Comparison of ENCODE assay signal across 9 cellular contexts in the genomic region with DNA sequence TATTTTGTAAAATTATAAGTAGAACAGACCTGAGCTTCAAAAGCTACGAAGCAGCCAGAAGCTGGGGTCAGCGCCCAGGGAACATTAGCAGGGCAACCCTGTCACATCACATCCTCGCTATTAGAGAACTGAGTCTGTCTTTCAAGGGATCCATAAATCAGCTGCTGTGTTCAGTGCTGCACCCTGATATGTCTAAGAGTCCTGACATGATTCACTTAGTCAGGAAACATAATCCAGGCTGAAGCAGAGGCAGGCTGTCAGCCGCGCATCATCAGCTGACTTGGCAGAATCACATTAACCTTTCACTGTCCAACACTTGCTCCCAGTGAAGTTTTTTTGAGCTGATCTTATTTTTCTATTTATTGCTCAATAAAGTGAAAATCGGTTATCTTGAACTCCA. TPM values are rescaled to one million over a fixed set of nuclear protein-coding genes. Genes with fewer than 3 reads are reported as not detected.
A peak's percentile ranks its signal among the peaks of the same experiment; 100 is the strongest.
DNase-seq lines count a peak whose midpoint lies in the region; ATAC-seq and TF ChIP-seq lines count a peak whose summit lies in the region.
"Had no signal": no experiment of that assay in that cellular context is flagged by ENCODE, and none has a peak within 500 bp of the region (broad histone marks: within the 10 kb centered on the region; RNA-seq: fewer than 3 reads in every experiment).

No MANE protein-coding gene starts in this region.

- no peak for TF ChIP-seq CTCF in neural progenitor cell (IDR thresholded peaks at IDR 0.05)

- peaks cover 3% of the 10 kb centered on the region for H3K27me3 Mint-ChIP-seq in neural progenitor cell (ENCODE audit: insufficient read depth, low read depth)
- H3K27me3 Mint-ChIP-seq: stimulated activated memory B cell treated with anti-CD40 and anti-IgM and Interleukin-4, amounts not matched to agents 10 μg/mL and 1 μg/mL and 100 μg/mL, for 72 hours had no signal

- peaks cover 31% of the 10 kb centered on the region for H3K4me1 Mint-ChIP-seq in neural progenitor cell
- H3K4me1 Mint-ChIP-seq: stimulated activated memory B cell treated with anti-CD40 and anti-IgM and Interleukin-4, amounts not matched to agents 10 μg/mL and 1 μg/mL and 100 μg/mL, for 72 hours had no signal

- H3K4me3 ChIP-seq in neural progenitor cell = no peak overlapping the region

- H2AFZ ChIP-seq in neural progenitor cell (replicated peaks) = no peak overlapping the region

- no peak overlapping the region for H3K9ac ChIP-seq in neural progenitor cell

- no peak overlapping the region for H3K27ac Mint-ChIP-seq in neural progenitor cell
- H3K27ac Mint-ChIP-seq: stimulated activated memory B cell treated with anti-CD40 and anti-IgM and Interleukin-4, amounts not matched to agents 10 μg/mL and 1 μg/mL and 100 μg/mL, for 72 hours had no signal

- H3K9me3 ChIP-seq in neural progenitor cell (ENCODE audit: low read depth) = no peaks in the 10 kb centered on the region

- H3K4me2 ChIP-seq in neural progenitor cell = peak overlapping the region; percentile 8

- H3K79me2 ChIP-seq in neural progenitor cell (ENCODE audit: low read depth) = no peaks in the 10 kb centered on the region

- no peaks in the 10 kb centered on the region for H4K20me1 ChIP-seq in neural progenitor cell (ENCODE audit: low read depth)

- H3K27me3 ChIP-seq in neural progenitor cell = no peaks in the 10 kb centered on the region

- H3K4me1 ChIP-seq in neural progenitor cell = peaks cover 29% of the 10 kb centered on the region

- H3F3A ChIP-seq in neural progenitor cell (ENCODE audit: low read depth) = peaks cover 17% of the 10 kb centered on the region

- ATAC-seq in esophagus mucosa = peak; percentile 92
- ATAC-seq in GM18498 (IDR thresholded peaks at IDR 0.05; ENCODE audit: unreplicated experiment) = no peak
- no peak for ATAC-seq in HG03095 (IDR thresholded peaks at IDR 0.05; ENCODE audit: unreplicated experiment)
- no peak for ATAC-seq in HG03457 (IDR thresholded peaks at IDR 0.05; ENCODE audit: unreplicated experiment)
- ATAC-seq: stimulated activated memory B cell treated with anti-CD40 and anti-IgM and Interleukin-4, amounts not matched to agents 10 μg/mL and 1 μg/mL and 100 μg/mL, for 72 hours had no signal

- H3K9me3 Mint-ChIP-seq in neural progenitor cell = no peaks in the 10 kb centered on the region
- H3K9me3 Mint-ChIP-seq: stimulated activated memory B cell treated with anti-CD40 and anti-IgM and Interleukin-4, amounts not matched to agents 10 μg/mL and 1 μg/mL and 100 μg/mL, for 72 hours had no signal

- no peaks in the 10 kb centered on the region for H3K36me3 ChIP-seq in neural progenitor cell

- H3K36me3 Mint-ChIP-seq in neural progenitor cell = no peaks in the 10 kb centered on the region
- H3K36me3 Mint-ChIP-seq: stimulated activated memory B cell treated with anti-CD40 and anti-IgM and Interleukin-4, amounts not matched to agents 10 μg/mL and 1 μg/mL and 100 μg/mL, for 72 hours had no signal

- no peak overlapping the region for H3K27ac ChIP-seq in neural progenitor cell

- DNase-seq in EH (ENCODE audit: low read depth) (peak; percentile 46), NCI-H82 (lab: John Stamatoyannopoulos, UW) (peak; percentile 95), neural progenitor cell (ENCODE audit: low spot score) (no peak), NAMALWA (ENCODE audit: low spot score) (no peak)

- H3K4me3 Mint-ChIP-seq in neural progenitor cell = no peak overlapping the region
- H3K4me3 Mint-ChIP-seq: stimulated activated memory B cell treated with anti-CD40 and anti-IgM and Interleukin-4, amounts not matched to agents 10 μg/mL and 1 μg/mL and 100 μg/mL, for 72 hours had no signal

RNA-seq across cellular contexts. Expression of a gene that starts 23.5 kb away (rescaled TPM):
- total RNA-seq in esophagus mucosa = 0.08 TPM
- 0.12 TPM in 1 of 2 replicates, not detected in the other for total RNA-seq in neural progenitor cell (ENCODE audit: low replicate concordance)

Comparison
In these comparisons a context has a peak if more than half of its experiments do, and no peak if none do; other contexts are left out.
1. DNase-seq: peak in EH (single experiment) and NCI-H82 (single experiment); none in neural progenitor cell (single experiment) and NAMALWA (single experiment).